In the genomic region with DNA sequence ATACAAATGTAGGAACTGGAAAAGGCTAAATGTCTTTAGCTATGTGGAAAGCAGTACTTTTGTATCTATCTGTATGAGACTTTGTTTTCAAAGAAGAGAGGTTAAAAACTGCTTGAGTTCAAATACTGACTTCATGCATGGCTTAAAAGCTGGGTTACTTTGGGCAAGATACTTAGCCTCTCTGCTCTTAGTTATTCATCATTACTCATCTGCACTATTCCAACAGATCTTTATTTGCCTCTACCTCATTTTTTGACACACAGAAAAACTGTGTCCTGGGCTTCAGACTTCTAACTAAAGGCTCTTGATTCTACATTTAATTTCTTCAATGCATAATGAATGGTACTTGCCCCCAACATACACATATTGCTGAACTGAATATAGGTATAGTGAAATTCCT, we compare ENCODE assay signal across 24 cellular contexts.
DNase-seq lines count a peak whose midpoint lies in the region; TF ChIP-seq lines count a peak whose summit lies in the region.
"Had no signal": no experiment of that assay in that cellular context is flagged by ENCODE, and none has a peak within 500 bp of the region (broad histone marks: within the 10 kb centered on the region; RNA-seq: fewer than 3 reads in every experiment).

No MANE protein-coding gene starts in this region.

- DNase-seq in MCF 10A (ENCODE audit: unreplicated experiment) = no peak
- DNase-seq in mammary epithelial cell = no peak
- DNase-seq in epithelial cell of prostate (ENCODE audit: low read depth, low spot score) = no peak
- DNase-seq in osteoblast (ENCODE audit: insufficient read length, low spot score, missing footprints) = no peak
- DNase-seq in vagina (ENCODE audit: extremely low spot score in 2 of 2) = no peak
- no peak for DNase-seq in T1000 (lab: John Stamatoyannopoulos, UW)
- DNase-seq in midbrain (lab: John Stamatoyannopoulos, UW) = no peak
- DNase-seq in NCI-H2227 treated with DMSO at 0.1 percent for 48 hours (lab: John Stamatoyannopoulos, UW) = no peak
- DNase-seq: 8988T; activated CD8-positive, alpha-beta T cell treated with anti-CD3 and anti-CD28 coated beads for 36 hours; activated naive CD4-positive, alpha-beta T cell treated with anti-CD3 and anti-CD28 coated beads, Interleukin-2, amount 50 U/mL, for 16 hours; activated T-cell treated with anti-CD3 and anti-CD28 coated beads, Interleukin-2, amount 50 U/mL, for 24 hours; cortex of kidney; left colon; MV-4-11; naive B cell; NCI-H187; pancreas; Right ventricle myocardium superior; stimulated activated CD4-positive, alpha-beta T cell treated with anti-CD3 and anti-CD28 coated beads, Interleukin-4, amount 100 ng/mL, for 4 hours; T-helper 17 cell had no signal

- no peaks in the 10 kb centered on the region for H3K79me2 ChIP-seq in mammary epithelial cell (ENCODE audit: insufficient read depth, low read length)
- H3K79me2 ChIP-seq in osteoblast (ENCODE audit: insufficient read depth, low read length) = peaks cover 27% of the 10 kb centered on the region

- no peak for TF ChIP-seq CTCF in MCF 10A (IDR thresholded peaks at IDR 0.05; ENCODE audit: unreplicated experiment)
- no peak for TF ChIP-seq CTCF in mammary epithelial cell (conservative IDR thresholded peaks at IDR 0.05 in 1 of 2, IDR thresholded peaks at IDR 0.05 in 1 of 2; ENCODE audit: extremely low read depth in 1 of 2, insufficient read depth in 1 of 2, low read depth in 1 of 2, low read length in 2 of 2)
- no peak for TF ChIP-seq CTCF in osteoblast (IDR thresholded peaks at IDR 0.05; ENCODE audit: extremely low read depth, low read depth, low read length)
- TF ChIP-seq CTCF in vagina (IDR thresholded peaks at IDR 0.05) = no peak

- POLR2A ChIA-PET in MCF 10A (lab: Yijun Ruan, JAX) = interaction anchor here (0.7 to 1.3 kb wide), 3 partner anchors 9 to 52 kb away, joined by 3 to 6 read pairs (median 5); no protein-coding TSS in a partner anchor

- no peak overlapping the region for H3K4me3 Mint-ChIP-seq in MCF 10A (ENCODE audit: unreplicated experiment)
- H3K4me3 Mint-ChIP-seq: activated CD8-positive, alpha-beta T cell treated with anti-CD3 and anti-CD28 coated beads for 36 hours; activated T-cell treated with anti-CD3 and anti-CD28 coated beads, Interleukin-2, amount 50 U/mL, for 24 hours; naive B cell; T-helper 17 cell; WTC11 had no signal

- H3K4me3 ChIP-seq in mammary epithelial cell (replicated peaks in 1 of 3; ENCODE audit: insufficient read depth in 1 of 3, low read depth in 2 of 3, low read length in 3 of 3) (no peak overlapping the region), osteoblast (ENCODE audit: insufficient read depth, low read length) (no peak overlapping the region), vagina (no peak overlapping the region)
- H3K4me3 ChIP-seq: pancreas, skin epidermis, suprapubic skin had no signal

- CTCF ChIA-PET in MCF 10A (lab: Yijun Ruan, JAX) (interaction anchor here (0.9 kb wide), 2 partner anchors 14 to 42 kb away, joined by 3 to 4 read pairs; no protein-coding TSS in a partner anchor), mammary epithelial cell (lab: Charles Lee; ENCODE audit: low non-redundant PET) (interaction anchor here (0.8 kb wide), 1 partner anchor 157 kb away, joined by 4 read pairs; no protein-coding TSS in a partner anchor)

- H3K27me3 ChIP-seq in mammary epithelial cell (ENCODE audit: insufficient read depth, low read length) (no peaks in the 10 kb centered on the region), osteoblast (ENCODE audit: insufficient read depth, low read length) (no peaks in the 10 kb centered on the region), vagina (no peaks in the 10 kb centered on the region)
- H3K27me3 ChIP-seq: pancreas, suprapubic skin had no signal

- H4K20me1 ChIP-seq in mammary epithelial cell (ENCODE audit: insufficient read depth, low read length) (no peaks in the 10 kb centered on the region), osteoblast (ENCODE audit: insufficient read depth, low read length) (no peaks in the 10 kb centered on the region)

- peaks cover 30% of the 10 kb centered on the region for H3K36me3 ChIP-seq in mammary epithelial cell (ENCODE audit: insufficient read depth, low read length)
- peaks cover 49% of the 10 kb centered on the region for H3K36me3 ChIP-seq in osteoblast (ENCODE audit: insufficient read depth, low read length)
- peaks cover 0 to 61% of the 10 kb centered on the region in 2 donors for H3K36me3 ChIP-seq in vagina

- H3K27ac ChIP-seq in mammary epithelial cell (ENCODE audit: insufficient read depth, low read depth, low read length) (no peak overlapping the region), epithelial cell of prostate (peak overlapping the region; percentile 38), osteoblast (ENCODE audit: low read depth, low read length) (peak overlapping the region; percentile 99), vagina (peak overlapping the region; percentile 81)
- H3K27ac ChIP-seq: pancreas, skin epidermis had no signal

- peaks cover 6% of the 10 kb centered on the region for H3K4me1 Mint-ChIP-seq in MCF 10A (ENCODE audit: insufficient read depth, unreplicated experiment)

- dilution Hi-C loops in mammary epithelial cell (cut with HindIII; ENCODE audit: low sequenced_read_pairs) = no loop called here

- H3K4me1 ChIP-seq in mammary epithelial cell (ENCODE audit: insufficient read depth, low read length) (no peaks in the 10 kb centered on the region), osteoblast (ENCODE audit: insufficient read depth, low read length) (peaks cover 64% of the 10 kb centered on the region), vagina (peaks cover 61% of the 10 kb centered on the region)

- in situ Hi-C loops in mammary epithelial cell (cut with MboI; ENCODE audit: low sequenced_read_pairs in 2 of 2) = no loop called here

- no peak for TF ChIP-seq POLR2A in vagina (IDR thresholded peaks at IDR 0.05)

- no peaks in the 10 kb centered on the region for H3K27me3 Mint-ChIP-seq in MCF 10A (ENCODE audit: insufficient read depth, unreplicated experiment)
- H3K27me3 Mint-ChIP-seq: activated CD8-positive, alpha-beta T cell treated with anti-CD3 and anti-CD28 coated beads for 36 hours; activated T-cell treated with anti-CD3 and anti-CD28 coated beads, Interleukin-2, amount 50 U/mL, for 24 hours; naive B cell; T-helper 17 cell had no signal

- H3K9me3 ChIP-seq in mammary epithelial cell (replicated peaks; ENCODE audit: insufficient read depth, low read length) = no peaks in the 10 kb centered on the region
- no peaks in the 10 kb centered on the region for H3K9me3 ChIP-seq in osteoblast (ENCODE audit: low read depth, low read length)
- H3K9me3 ChIP-seq in vagina = no peaks in the 10 kb centered on the region
- H3K9me3 ChIP-seq: pancreas, suprapubic skin had no signal

- H3K4me2 ChIP-seq in mammary epithelial cell (ENCODE audit: insufficient read depth, low read depth, low read length) (no peak overlapping the region), osteoblast (ENCODE audit: insufficient read depth, low read length) (peak overlapping the region; percentile 30)

- intact Hi-C loops in MCF 10A (cut with micrococcal nuclease) = no loop called here
- intact Hi-C loops in mammary epithelial cell (cut with micrococcal nuclease) = no loop called here
- intact Hi-C loops in vagina (cut with DNase I) = no loop called here

- H2AFZ ChIP-seq in mammary epithelial cell (ENCODE audit: low read depth, low read length) = no peak overlapping the region
- no peak overlapping the region for H2AFZ ChIP-seq in osteoblast (ENCODE audit: low read length)

- H3K27ac Mint-ChIP-seq in MCF 10A (ENCODE audit: low read depth, unreplicated experiment) = peak overlapping the region; percentile 7
- H3K27ac Mint-ChIP-seq: activated CD8-positive, alpha-beta T cell treated with anti-CD3 and anti-CD28 coated beads for 36 hours; activated T-cell treated with anti-CD3 and anti-CD28 coated beads, Interleukin-2, amount 50 U/mL, for 24 hours; naive B cell; T-helper 17 cell; WTC11 had no signal

- peaks cover 98% of the 10 kb centered on the region for H3K36me3 Mint-ChIP-seq in MCF 10A (ENCODE audit: insufficient read depth, unreplicated experiment)
- H3K36me3 Mint-ChIP-seq: naive B cell had no signal

- BruUV-seq in MCF 10A (replicated peaks; lab: Mats Ljungman, UMichigan) = no TSS peak
- BruUV-seq in mammary epithelial cell (replicated peaks; lab: Mats Ljungman, UMichigan) = no TSS peak

- no peaks in the 10 kb centered on the region for H3K9me3 Mint-ChIP-seq in MCF 10A (ENCODE audit: unreplicated experiment)
- H3K9me3 Mint-ChIP-seq: activated CD8-positive, alpha-beta T cell treated with anti-CD3 and anti-CD28 coated beads for 36 hours; activated T-cell treated with anti-CD3 and anti-CD28 coated beads, Interleukin-2, amount 50 U/mL, for 24 hours; naive B cell; WTC11 had no signal

- no peak overlapping the region for H3K9ac ChIP-seq in mammary epithelial cell (ENCODE audit: insufficient read depth, low read length)
